26 cellular contexts compared by ENCODE assay signal in the genomic region with DNA sequence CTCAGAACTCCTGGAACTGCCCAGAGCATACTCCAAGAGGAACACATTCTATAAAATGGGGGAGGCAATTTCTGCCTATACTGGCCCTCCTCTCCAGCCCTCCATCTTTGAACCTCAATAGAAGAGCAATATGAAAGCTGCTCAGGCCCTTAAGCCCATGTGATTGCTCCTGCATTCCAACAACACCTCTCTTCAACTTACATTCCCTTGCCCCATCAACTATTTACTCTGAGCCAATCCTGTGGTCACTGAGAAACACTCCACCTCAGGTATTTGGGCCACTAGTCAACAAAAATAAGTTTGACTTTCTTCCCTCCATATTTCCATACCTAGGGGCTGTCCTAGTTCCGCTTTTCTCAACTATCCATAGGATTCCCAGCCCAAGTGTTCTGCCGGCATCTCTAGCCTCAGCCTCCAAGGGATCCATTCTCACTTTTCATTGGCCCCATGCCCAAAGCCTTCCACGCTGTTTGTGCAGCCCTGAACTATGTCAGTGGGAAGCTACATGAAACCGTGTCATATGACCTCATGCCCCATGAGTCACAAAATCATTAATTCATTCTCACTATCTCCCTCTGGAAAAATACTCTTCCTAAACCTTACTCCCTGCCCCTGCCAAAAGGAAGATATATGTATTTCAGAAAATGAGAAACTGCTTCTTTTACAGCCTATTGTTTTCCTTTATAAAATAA.
DNase-seq lines count a peak whose midpoint lies in the region; ATAC-seq, FAIRE-seq and TF ChIP-seq lines count a peak whose summit lies in the region.
"Had no signal": no experiment of that assay in that cellular context is flagged by ENCODE, and none has a peak within 500 bp of the region (broad histone marks: within the 10 kb centered on the region; RNA-seq: fewer than 3 reads in every experiment).

No MANE protein-coding gene starts in this region.

- intact Hi-C loops in left lung (cut with DNase I), result no loop called here

- no peak overlapping the region for H3K27ac ChIP-seq in left lung
- H3K27ac ChIP-seq: C4-2B, HL-60, prostate gland, uterus had no signal

- H3K36me3 ChIP-seq in bronchial epithelial cell (ENCODE audit: control insufficient read depth, insufficient read depth, low read length) (no peaks in the 10 kb centered on the region), left lung (no peaks in the 10 kb centered on the region)
- H3K36me3 ChIP-seq: prostate gland, uterus had no signal

- H3K27me3 ChIP-seq in bronchial epithelial cell (ENCODE audit: control insufficient read depth, insufficient read depth, low read length), result no peaks in the 10 kb centered on the region
- H3K27me3 ChIP-seq in left lung, result no peaks in the 10 kb centered on the region
- H3K27me3 ChIP-seq: uterus had no signal

- TF ChIP-seq CTCF in bronchial epithelial cell (IDR thresholded peaks at IDR 0.05; ENCODE audit: insufficient read depth, low read length, severe bottlenecking) (no peak), left lung (IDR thresholded peaks at IDR 0.05) (no peak)

- no peak for FAIRE-seq in bronchial epithelial cell (lab: Jason Lieb, UNC)

- ATAC-seq in left lung, result peak; percentile 56
- ATAC-seq: T-cell had no signal

- H3K4me3 ChIP-seq in bronchial epithelial cell (ENCODE audit: low read depth, low read length) (no peak overlapping the region), left lung (no peak overlapping the region)
- H3K4me3 ChIP-seq: prostate gland, uterus had no signal

- H3K4me1 ChIP-seq in left lung, result no peaks in the 10 kb centered on the region
- H3K4me1 ChIP-seq: prostate gland, uterus had no signal

- DNase-seq in EH (ENCODE audit: low read depth) (peak; percentile 23), NCI-H226 (peak; percentile 34), bronchial epithelial cell (ENCODE audit: low read depth) (peak; percentile 62), left lung (no peak), NCI-H774 (lab: John Stamatoyannopoulos, UW) (no peak), AG20443 (ENCODE audit: low spot score) (no peak), CD1c-positive myeloid dendritic cell (ENCODE audit: extremely low spot score) (no peak), NCI-H526 treated with DMSO at 0.1 percent for 48 hours (lab: John Stamatoyannopoulos, UW) (no peak)
- DNase-seq: activated CD4-positive, alpha-beta T cell treated with anti-CD3 and anti-CD28 coated beads, Interleukin-2, amount 10 ng/mL, durations not matched to agents 24 days and 14 days; activated CD8-positive, alpha-beta memory T cell treated with anti-CD3 and anti-CD28 coated beads, Interleukin-2, amount 50 U/mL, for 4 hours; activated effector memory CD4-positive, alpha-beta T cell treated with anti-CD3 and anti-CD28 coated beads, Interleukin-2, amount 50 U/mL, for 16 hours; amniotic stem cell; DMS 273 treated with DMSO at 0.1 percent for 48 hours; endodermal cell; midbrain; NCI-H1048; NCI-H2029 treated with DMSO at 0.1 percent for 48 hours; NCI-H510A; SHP77; stimulated activated CD8-positive, alpha-beta memory T cell treated with anti-CD3 and anti-CD28 coated beads, Interleukin-4, amount 100 ng/mL, for 48 hours; substantia nigra; T-cell; uterus had no signal

- no peaks in the 10 kb centered on the region for H3K9me3 ChIP-seq in left lung
- H3K9me3 ChIP-seq: prostate gland had no signal

Comparison
In these comparisons a context has a peak if more than half of its experiments do, and no peak if none do; other contexts are left out.
1. DNase-seq: peak in EH (single experiment), NCI-H226 (single experiment) and bronchial epithelial cell (single experiment); none in left lung (0 of 2), NCI-H774 (single experiment), AG20443 (single experiment), CD1c-positive myeloid dendritic cell (single experiment) and NCI-H526 treated with DMSO at 0.1 percent for 48 hours (single experiment).